Comparison of ENCODE assay signal across 8 cellular contexts in the genomic region with DNA sequence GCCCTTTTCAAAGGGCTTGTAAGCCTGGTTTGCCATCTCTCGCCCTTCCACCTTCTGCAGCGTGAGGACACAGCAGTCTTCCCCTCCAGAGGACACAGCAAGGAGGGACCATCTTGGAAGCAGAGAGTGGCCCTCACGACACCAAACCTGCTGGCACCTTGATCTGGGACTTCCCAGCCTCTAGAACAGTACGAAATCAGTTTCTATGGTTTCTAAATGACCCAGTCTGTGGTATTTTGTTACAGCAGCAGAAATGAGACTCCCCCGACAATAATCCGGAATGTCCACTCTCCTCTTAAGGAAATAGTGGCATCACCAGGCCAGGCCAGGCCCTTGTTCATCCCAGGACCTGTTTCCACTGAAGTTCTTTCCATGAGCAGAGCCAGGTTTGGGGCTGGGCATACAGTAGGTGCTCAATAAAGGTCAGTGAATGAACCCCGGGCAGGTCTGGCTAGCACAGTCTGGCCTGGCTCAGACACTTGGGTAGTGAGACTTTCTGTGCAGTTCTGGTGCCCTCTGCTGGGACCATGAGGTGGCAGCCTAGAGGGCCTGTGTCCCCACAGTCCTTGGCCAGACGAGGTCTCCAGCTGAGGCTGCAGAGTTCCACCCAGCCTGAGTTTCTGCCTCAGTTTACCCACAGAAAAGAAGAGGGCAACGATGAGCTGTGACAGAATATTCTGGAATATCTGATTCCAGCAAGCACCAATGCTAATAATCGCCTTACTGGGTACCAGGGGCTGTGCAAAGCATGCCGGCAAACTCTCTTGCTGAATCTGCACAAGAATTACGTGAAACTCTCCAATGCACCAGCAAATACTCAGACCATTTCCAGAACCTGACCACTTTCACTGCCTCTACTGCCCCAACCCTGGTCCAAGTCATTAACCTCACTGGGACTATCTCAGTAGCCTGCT. TPM values are rescaled to one million over a fixed set of nuclear protein-coding genes. Genes with fewer than 3 reads are reported as not detected.
DNase-seq lines count a peak whose midpoint lies in the region; ATAC-seq and TF ChIP-seq lines count a peak whose summit lies in the region.

No MANE protein-coding gene starts in this region.

- POLR2A ChIA-PET in CD4-positive, alpha-beta T cell (lab: Charles Lee) = interaction anchor here (0.5 to 0.7 kb wide), 2 partner anchors 56 to 64 kb away, joined by 3 read pairs; a partner anchor contains a TSS

- peak; percentile 83 for TF ChIP-seq CTCF in CD4-positive, alpha-beta T cell (IDR thresholded peaks at IDR 0.05)
- TF ChIP-seq CTCF in LNCaP clone FGC (IDR thresholded peaks at IDR 0.05; ENCODE audit: control insufficient read depth, extremely low read depth, insufficient read depth) (peak; percentile 98), heart left ventricle (IDR thresholded peaks at IDR 0.05) (peak; percentile 75 to 94 (median 88))

- ATAC-seq in CD4-positive, alpha-beta T cell (ENCODE audit: poor library complexity) = peak; percentile 99
- ATAC-seq in GM19468 (IDR thresholded peaks at IDR 0.05; ENCODE audit: extremely low read depth, unreplicated experiment) (peak; percentile 56), heart left ventricle (peak; percentile 90 to 95 (median 94)), GM18873 (IDR thresholded peaks at IDR 0.05; ENCODE audit: low FRiP score, unreplicated experiment) (no peak)

- no peaks in the 10 kb centered on the region for H3K27me3 ChIP-seq in CD4-positive, alpha-beta T cell (ENCODE audit: control insufficient read depth, insufficient read depth, low read length)
- no peaks in the 10 kb centered on the region for H3K27me3 ChIP-seq in heart left ventricle

- peaks cover 0 to 14% (median 0%) of the 10 kb centered on the region in 9 donors for H3K36me3 ChIP-seq in heart left ventricle

- intact Hi-C loops in CD4-positive, alpha-beta T cell (cut with DNase I, micrococcal nuclease) = loop anchor here (1.0 to 10.0 kb wide), 3 partner anchors 92 to 317 kb away; no protein-coding TSS in a partner anchor
- intact Hi-C loops in heart left ventricle (cut with DNase I) = loop anchor here (1.0 to 5.0 kb wide), 8 partner anchors 91 to 315 kb away; no protein-coding TSS in a partner anchor

- no peaks in the 10 kb centered on the region for H3K27me3 Mint-ChIP-seq in CD4-positive, alpha-beta T cell
- no peaks in the 10 kb centered on the region for H3K27me3 Mint-ChIP-seq in activated naive CD8-positive, alpha-beta T cell treated with anti-CD3 and anti-CD28 coated beads for 36 hours

- peaks cover 0 to 13% (median 7%) of the 10 kb centered on the region in 12 donors for H3K4me1 ChIP-seq in heart left ventricle

- no peaks in the 10 kb centered on the region for H3K9me3 ChIP-seq in CD4-positive, alpha-beta T cell (ENCODE audit: control insufficient read depth, low read length)
- H3K9me3 ChIP-seq in heart left ventricle = no peaks in the 10 kb centered on the region

- peaks cover 9% of the 10 kb centered on the region for H3K36me3 Mint-ChIP-seq in CD4-positive, alpha-beta T cell (ENCODE audit: low read depth)
- no peaks in the 10 kb centered on the region for H3K36me3 Mint-ChIP-seq in activated naive CD8-positive, alpha-beta T cell treated with anti-CD3 and anti-CD28 coated beads for 36 hours

- no peak overlapping the region for H3K4me3 Mint-ChIP-seq in CD4-positive, alpha-beta T cell
- no peak overlapping the region for H3K4me3 Mint-ChIP-seq in activated naive CD8-positive, alpha-beta T cell treated with anti-CD3 and anti-CD28 coated beads for 36 hours

- DNase-seq in CD4-positive, alpha-beta T cell = peak; percentile 62 to 80 (median 68)
- DNase-seq in LNCaP clone FGC (ENCODE audit: low read depth) (peak; percentile 26), SKM-1 (lab: John Stamatoyannopoulos, UW; ENCODE audit: unreplicated experiment) (peak; percentile 1), heart left ventricle (peak; percentile 77 to 85 (median 81)), putamen (ENCODE audit: low spot score) (peak; percentile 71)
- DNase-seq in activated naive CD8-positive, alpha-beta T cell treated with anti-CD3 and anti-CD28 coated beads for 36 hours = peak; percentile 69

- H3K27ac ChIP-seq in CD4-positive, alpha-beta T cell (ENCODE audit: low read depth, low read length) = no peak overlapping the region
- H3K27ac ChIP-seq in heart left ventricle = no peak overlapping the region

- H3K27ac Mint-ChIP-seq in CD4-positive, alpha-beta T cell = no peak overlapping the region
- H3K27ac Mint-ChIP-seq in activated naive CD8-positive, alpha-beta T cell treated with anti-CD3 and anti-CD28 coated beads for 36 hours = no peak overlapping the region

- WGBS in heart left ventricle, 4 donors = 68 to 71% (median 69%) methylated on average over 12 of the region's 12 CpGs

- H3K4me3 ChIP-seq in LNCaP clone FGC (ENCODE audit: low read depth, low read length) (no peak overlapping the region), heart left ventricle (no peak overlapping the region)

- H3K4me1 Mint-ChIP-seq in CD4-positive, alpha-beta T cell (ENCODE audit: low read depth) = peaks cover 6% of the 10 kb centered on the region
- peaks cover 8% of the 10 kb centered on the region for H3K4me1 Mint-ChIP-seq in activated naive CD8-positive, alpha-beta T cell treated with anti-CD3 and anti-CD28 coated beads for 36 hours

- H3K9me3 Mint-ChIP-seq in CD4-positive, alpha-beta T cell = no peaks in the 10 kb centered on the region
- H3K9me3 Mint-ChIP-seq in activated naive CD8-positive, alpha-beta T cell treated with anti-CD3 and anti-CD28 coated beads for 36 hours = no peaks in the 10 kb centered on the region

- no peak for TF ChIP-seq POLR2A in heart left ventricle (IDR thresholded peaks at IDR 0.05)

- CTCF ChIA-PET in CD4-positive, alpha-beta T cell (lab: Charles Lee) = interaction anchor here (0.6 to 2.8 kb wide), 9 partner anchors 25 to 159 kb away, joined by 3 to 20 read pairs (median 4); a partner anchor contains a TSS

RNA-seq across cellular contexts. Expression of a gene that starts 14.0 kb away (rescaled TPM):
- 1 to 10 TPM; 5.4 to 6.2 TPM for total RNA-seq in CD4-positive, alpha-beta T cell
- 1 to 10 TPM; 3.6 TPM for total RNA-seq in activated naive CD8-positive, alpha-beta T cell treated with anti-CD3 and anti-CD28 coated beads for 36 hours
- 1 to 10 TPM; 3.1 to 8.6 (median 4.7) TPM for total RNA-seq in heart left ventricle
- 1 to 10 TPM; 3.1 to 3.3 TPM for polyA plus RNA-seq in heart left ventricle

RNA-seq across cellular contexts. Expression of a gene that starts 22.8 kb away (rescaled TPM):
- 10 to 100 TPM; 12.0 to 14.9 TPM for total RNA-seq in CD4-positive, alpha-beta T cell
- 10 to 100 TPM; 26.8 to 31.8 TPM for total RNA-seq in activated naive CD8-positive, alpha-beta T cell treated with anti-CD3 and anti-CD28 coated beads for 36 hours
- 10 to 100 TPM in 6 of 9 donors, 1 to 10 TPM in 3; 4.4 to 17.0 (median 12.7) TPM for total RNA-seq in heart left ventricle
- 10 to 100 TPM; 12.7 to 19.7 TPM for polyA plus RNA-seq in heart left ventricle

RNA-seq across cellular contexts. Expression of a gene that starts 28.2 kb away (rescaled TPM):
- 100 to 1,000 TPM; 140 to 142 TPM for total RNA-seq in CD4-positive, alpha-beta T cell
- 100 to 1,000 TPM; 165 to 168 TPM for total RNA-seq in activated naive CD8-positive, alpha-beta T cell treated with anti-CD3 and anti-CD28 coated beads for 36 hours
- total RNA-seq in heart left ventricle = 100 to 1,000 TPM; 123 to 236 (median 140) TPM
- polyA plus RNA-seq in heart left ventricle = 100 to 1,000 TPM; 186 to 325 TPM

RNA-seq across cellular contexts. Expression of a gene that starts 56.3 kb away (rescaled TPM):
- total RNA-seq in CD4-positive, alpha-beta T cell = 100 to 1,000 TPM in 1 of 2 experiments, 10 to 100 TPM in 1; 97.7 to 104 TPM
- 10 to 100 TPM; 27.0 to 28.2 TPM for total RNA-seq in activated naive CD8-positive, alpha-beta T cell treated with anti-CD3 and anti-CD28 coated beads for 36 hours
- 10 to 100 TPM; 14.5 to 51.2 (median 22.7) TPM for total RNA-seq in heart left ventricle
- 10 to 100 TPM; 17.4 to 21.7 TPM for polyA plus RNA-seq in heart left ventricle

Comparison
In these comparisons a context has a peak if more than half of its experiments do, and no peak if none do; other contexts are left out.
1. DNase-seq: peak in every context shown above with its lines; median percentile 81 in heart left ventricle; 71 in putamen; 69 in activated naive CD8-positive, alpha-beta T cell treated with anti-CD3 and anti-CD28 coated beads for 36 hours; 68 in CD4-positive, alpha-beta T cell; 26 in LNCaP clone FGC; 1 in SKM-1.